Comparison of ENCODE assay signal across 9 cellular contexts in genomic region chr15:90389513-90389912, GRCh38. TPM values are rescaled to one million over a fixed set of nuclear protein-coding genes. Genes with fewer than 3 reads are reported as not detected.
DNase-seq lines count a peak whose midpoint lies in the region; ATAC-seq and TF ChIP-seq lines count a peak whose summit lies in the region.
"Had no signal": no experiment of that assay in that cellular context is flagged by ENCODE, and none has a peak within 500 bp of the region (broad histone marks: within the 10 kb centered on the region; RNA-seq: fewer than 3 reads in every experiment).

No MANE protein-coding gene starts in this region.

- ATAC-seq in left ventricle myocardium superior (no peak), aorta (ENCODE audit: low FRiP score) (no peak), GM21367 (IDR thresholded peaks at IDR 0.05; ENCODE audit: unreplicated experiment) (no peak), HG03280 (IDR thresholded peaks at IDR 0.05; ENCODE audit: unreplicated experiment) (no peak)
- no peak for ATAC-seq in central memory CD8-positive, alpha-beta T cell (replicated peaks; ENCODE audit: extremely low read depth, poor library complexity, severe bottlenecking)

- peak overlapping the region; percentile 85 for H3K4me3 Mint-ChIP-seq in central memory CD8-positive, alpha-beta T cell

- H3K9me3 ChIP-seq in right atrium auricular region: no peaks in the 10 kb centered on the region
- H3K9me3 ChIP-seq in muscle layer of duodenum (ENCODE audit: control insufficient read depth in 1 of 2, low read length in 2 of 2): no peaks in the 10 kb centered on the region
- no peaks in the 10 kb centered on the region for H3K9me3 ChIP-seq in aorta (ENCODE audit: control insufficient read depth, low read length)

- H3K36me3 Mint-ChIP-seq in central memory CD8-positive, alpha-beta T cell (ENCODE audit: insufficient read depth): peaks cover 44% of the 10 kb centered on the region

- peak overlapping the region; percentile 89 to 98 for H3K4me3 ChIP-seq in right atrium auricular region
- peak overlapping the region; percentile 80 to 90 for H3K4me3 ChIP-seq in muscle layer of duodenum (ENCODE audit: low read depth in 1 of 2, low read length in 2 of 2)
- H3K4me3 ChIP-seq in aorta (ENCODE audit: low read length in 2 of 2): peak overlapping the region; percentile 80 to 84

- H3K27ac Mint-ChIP-seq in central memory CD8-positive, alpha-beta T cell (ENCODE audit: low read depth): peak overlapping the region; percentile 92

- DNase-seq in right atrium auricular region (ENCODE audit: low spot score) (no peak), left ventricle myocardium superior (no peak), aorta (no peak), HuH-7 (ENCODE audit: low spot score) (no peak)
- DNase-seq in central memory CD8-positive, alpha-beta T cell (ENCODE audit: low spot score in 2 of 2): no peak
- DNase-seq: DMS79 had no signal

- peaks cover 3% of the 10 kb centered on the region for H3K36me3 ChIP-seq in right atrium auricular region
- H3K36me3 ChIP-seq in muscle layer of duodenum (ENCODE audit: control insufficient read depth in 1 of 2, insufficient read depth in 2 of 2, low read length in 2 of 2): peaks cover 12 to 15% of the 10 kb centered on the region in 2 donors
- H3K36me3 ChIP-seq in aorta (ENCODE audit: control insufficient read depth in 1 of 2, insufficient read depth in 2 of 2, low read length in 1 of 2): peaks cover 0 to 3% of the 10 kb centered on the region in 2 donors

- H3K4me1 Mint-ChIP-seq in central memory CD8-positive, alpha-beta T cell: peaks cover 57% of the 10 kb centered on the region

- H3K27ac ChIP-seq in right atrium auricular region (peak overlapping the region; percentile 98), muscle layer of duodenum (ENCODE audit: low read length) (peak overlapping the region; percentile 94), aorta (ENCODE audit: low read depth in 1 of 2, low read length in 2 of 2) (peak overlapping the region in 1 of 2 donors; percentile 54)

- intact Hi-C loops in left ventricle myocardium superior (cut with micrococcal nuclease) (no loop called here), aorta (cut with DNase I) (no loop called here)

- H3K27me3 ChIP-seq in right atrium auricular region (no peaks in the 10 kb centered on the region), muscle layer of duodenum (ENCODE audit: low read depth, low read length) (no peaks in the 10 kb centered on the region), aorta (ENCODE audit: control insufficient read depth in 1 of 2, insufficient read depth in 2 of 2, low read length in 1 of 2) (no peaks in the 10 kb centered on the region)

- no peaks in the 10 kb centered on the region for H3K9me3 Mint-ChIP-seq in central memory CD8-positive, alpha-beta T cell

- no peak for TF ChIP-seq CTCF in right atrium auricular region (IDR thresholded peaks at IDR 0.05)

- H3K27me3 Mint-ChIP-seq in central memory CD8-positive, alpha-beta T cell: no peaks in the 10 kb centered on the region

- 11 to 14% methylated on average over 6 of the region's 6 CpGs for whole genome bisulfite sequencing in aorta, 2 donors

- H3K4me1 ChIP-seq in right atrium auricular region (peaks cover 0 to 51% of the 10 kb centered on the region in 2 donors), muscle layer of duodenum (ENCODE audit: control insufficient read depth in 1 of 2, insufficient read depth in 2 of 2, low read length in 2 of 2) (peaks cover 18 to 36% of the 10 kb centered on the region in 2 donors), aorta (ENCODE audit: control insufficient read depth in 1 of 2, insufficient read depth in 2 of 2, low read length in 2 of 2) (peaks cover 2 to 6% of the 10 kb centered on the region in 2 donors)

RNA-seq across cellular contexts. Expression of gene IQGAP1, which starts 1.5 kb away (rescaled TPM):
- total RNA-seq in right atrium auricular region (10 to 100 TPM; 56.5 to 96.3 TPM), left ventricle myocardium superior (35.4 TPM), aorta (100 to 1,000 TPM; 273 to 297 TPM)
- polyA plus RNA-seq in aorta: 100 to 1,000 TPM in 1 of 2 donors, 10 to 100 TPM in 1; 61.1 to 134 TPM

RNA-seq across cellular contexts. Expression of gene ZNF774, which starts 37.4 kb away (rescaled TPM):
- total RNA-seq in right atrium auricular region (1 to 10 TPM; 3.7 to 4.3 TPM), left ventricle myocardium superior (4.9 TPM), aorta (1 to 10 TPM; 6.1 to 7.4 TPM)
- 1 to 10 TPM in 1 of 2 donors, under 1 TPM in 1; 0.50 to 2.6 TPM for polyA plus RNA-seq in aorta
